ENCODE assay signal across 19 cellular contexts in genomic region chr9:135039266-135039870, GRCh38. TPM values are rescaled to one million over a fixed set of nuclear protein-coding genes. Genes with fewer than 3 reads are reported as not detected.
"Had no signal": no experiment of that assay in that cellular context is flagged by ENCODE, and none has a peak within 500 bp of the region (broad histone marks: within the 10 kb centered on the region; RNA-seq: fewer than 3 reads in every experiment).

No MANE protein-coding gene starts in this region.

- H3K9me3 ChIP-seq: left ventricle myocardium inferior, ovary, right lobe of liver, thyroid gland had no signal

- H3K27me3 ChIP-seq: ovary, right lobe of liver, thyroid gland had no signal

- H3K27ac ChIP-seq: left ventricle myocardium inferior, ovary, right lobe of liver, thyroid gland had no signal

- H3K27ac Mint-ChIP-seq: activated B cell treated with CpG ODN at 0.5 μM for 24 hours; activated naive CD8-positive, alpha-beta T cell; activated T-helper 1 cell treated with anti-CD3 and anti-CD28 coated beads, Interleukin-12 subunit alpha, Interleukin-12 subunit beta, Interleukin-2, Interleukin-4 antibody, amounts not matched to agents 30 ng/mL and 10 ng/mL and 1 ng/mL, durations not matched to agents 14 hours and 24 hours and 36 hours; effector memory CD8-positive, alpha-beta T cell; stimulated activated memory B cell treated with anti-CD40 and anti-IgM and Interleukin-4, amounts not matched to agents 10 μg/mL and 1 μg/mL and 100 μg/mL, for 72 hours had no signal

- DNase-seq: activated B cell treated with CpG ODN at 0.5 μM for 24 hours; activated CD4-positive, alpha-beta T cell treated with anti-CD3 and anti-CD28 coated beads for 4 hours; activated T-cell treated with anti-CD3 and anti-CD28 coated beads for 4 hours; dermis blood vessel endothelial cell; effector memory CD8-positive, alpha-beta T cell; hippocampal formation; kidney; left ventricle myocardium inferior; stimulated activated CD4-positive, alpha-beta T cell treated with anti-CD3 and anti-CD28 coated beads, Interleukin-4, amount 100 ng/mL, for 24 hours; T-helper 1 cell; T-helper 9 cell had no signal

- H3K36me3 ChIP-seq: left ventricle myocardium inferior, ovary, right lobe of liver, thyroid gland had no signal

- H3K4me3 ChIP-seq: left ventricle myocardium inferior, ovary, right lobe of liver, smooth muscle cell, thyroid gland had no signal

- H3K4me1 Mint-ChIP-seq: activated B cell treated with CpG ODN at 0.5 μM for 24 hours; neural crest cell; stimulated activated memory B cell treated with anti-CD40 and anti-IgM and Interleukin-4, amounts not matched to agents 10 μg/mL and 1 μg/mL and 100 μg/mL, for 72 hours had no signal

- H3K9me3 Mint-ChIP-seq: activated B cell treated with CpG ODN at 0.5 μM for 24 hours; activated T-helper 1 cell treated with anti-CD3 and anti-CD28 coated beads, Interleukin-12 subunit alpha, Interleukin-12 subunit beta, Interleukin-2, Interleukin-4 antibody, amounts not matched to agents 30 ng/mL and 10 ng/mL and 1 ng/mL, durations not matched to agents 14 hours and 24 hours and 36 hours; effector memory CD8-positive, alpha-beta T cell; neural crest cell; stimulated activated memory B cell treated with anti-CD40 and anti-IgM and Interleukin-4, amounts not matched to agents 10 μg/mL and 1 μg/mL and 100 μg/mL, for 72 hours had no signal

- H3K4me1 ChIP-seq: left ventricle myocardium inferior, right lobe of liver, thyroid gland had no signal

- H3K36me3 Mint-ChIP-seq: activated naive CD8-positive, alpha-beta T cell; stimulated activated memory B cell treated with anti-CD40 and anti-IgM and Interleukin-4, amounts not matched to agents 10 μg/mL and 1 μg/mL and 100 μg/mL, for 72 hours had no signal

- ATAC-seq: effector memory CD8-positive, alpha-beta T cell; stimulated activated memory B cell treated with anti-CD40 and anti-IgM and Interleukin-4, amounts not matched to agents 10 μg/mL and 1 μg/mL and 100 μg/mL, for 72 hours had no signal

- H3K4me2 ChIP-seq: smooth muscle cell had no signal

- H3K4me3 Mint-ChIP-seq: activated B cell treated with CpG ODN at 0.5 μM for 24 hours; activated naive CD8-positive, alpha-beta T cell; activated T-helper 1 cell treated with anti-CD3 and anti-CD28 coated beads, Interleukin-12 subunit alpha, Interleukin-12 subunit beta, Interleukin-2, Interleukin-4 antibody, amounts not matched to agents 30 ng/mL and 10 ng/mL and 1 ng/mL, durations not matched to agents 14 hours and 24 hours and 36 hours; effector memory CD8-positive, alpha-beta T cell; neural crest cell; stimulated activated memory B cell treated with anti-CD40 and anti-IgM and Interleukin-4, amounts not matched to agents 10 μg/mL and 1 μg/mL and 100 μg/mL, for 72 hours had no signal

RNA-seq across cellular contexts. Expression of gene OLFM1, which starts 48.1 kb away (rescaled TPM):
- total RNA-seq: activated B cell treated with CpG ODN at 0.5 μM for 24 hours had no signal
